21 cellular contexts compared by ENCODE assay signal in genomic region chr2:186201371-186201770, GRCh38.
DNase-seq lines count a peak whose midpoint lies in the region; ATAC-seq, FAIRE-seq and TF ChIP-seq lines count a peak whose summit lies in the region.
"Had no signal": no experiment of that assay in that cellular context is flagged by ENCODE, and none has a peak within 500 bp of the region (broad histone marks: within the 10 kb centered on the region; RNA-seq: fewer than 3 reads in every experiment).

No MANE protein-coding gene starts in this region.

- no TSS peak for BruUV-seq in MCF 10A (replicated peaks; lab: Mats Ljungman, UMichigan)

- H3K9me3 ChIP-seq in breast epithelium = no peaks in the 10 kb centered on the region
- H3K9me3 ChIP-seq: BE2C, SJCRH30 had no signal

- H3K4me3 ChIP-seq in breast epithelium (no peak overlapping the region), cardiac fibroblast (replicated peaks in 1 of 2; ENCODE audit: low read depth in 2 of 2, low read length in 2 of 2) (no peak overlapping the region)
- H3K4me3 ChIP-seq: K562, SJCRH30 had no signal

- DNase-seq in MCF 10A (ENCODE audit: unreplicated experiment) = peak; percentile 1
- DNase-seq in breast epithelium (ENCODE audit: low spot score in 2 of 2) = no peak
- peak; percentile 10 to 14 for DNase-seq in cardiac fibroblast (ENCODE audit: low read depth in 2 of 2)
- DNase-seq in occipital lobe (lab: John Stamatoyannopoulos, UW) = no peak
- DNase-seq in RPMI8226 = no peak
- no peak for DNase-seq in COR-L47 (lab: John Stamatoyannopoulos, UW)
- DNase-seq in left colon = no peak
- DNase-seq: BE2C; CD4-positive, alpha-beta T cell; DMS79 treated with DMSO at 0.1 percent for 48 hours; GDM1; GOT3; NCI-H1417 treated with DMSO at 0.1 percent for 48 hours; NCI-H2029 had no signal

- no peak overlapping the region for H3K27ac Mint-ChIP-seq in MCF 10A (ENCODE audit: low read depth, unreplicated experiment)
- H3K27ac Mint-ChIP-seq: CD4-positive, alpha-beta T cell had no signal

- intact Hi-C loops in MCF 10A (cut with micrococcal nuclease) = no loop called here
- intact Hi-C loops in breast epithelium (cut with DNase I; ENCODE audit: low total_unique reads) = no loop called here
- intact Hi-C loops in left colon (cut with DNase I, micrococcal nuclease) = no loop called here

- no peaks in the 10 kb centered on the region for H3K9me3 Mint-ChIP-seq in MCF 10A (ENCODE audit: unreplicated experiment)
- H3K9me3 Mint-ChIP-seq: CD4-positive, alpha-beta T cell had no signal

- no peak for TF ChIP-seq CTCF in MCF 10A (IDR thresholded peaks at IDR 0.05; ENCODE audit: unreplicated experiment)
- TF ChIP-seq CTCF in breast epithelium (IDR thresholded peaks at IDR 0.05) = no peak
- TF ChIP-seq CTCF in cardiac fibroblast (IDR thresholded peaks at IDR 0.05; ENCODE audit: low read depth, low read length) = no peak

- ATAC-seq in left colon = no peak
- ATAC-seq: K562 had no signal

- no peaks in the 10 kb centered on the region for H3K4me1 ChIP-seq in breast epithelium
- H3K4me1 ChIP-seq: BE2C had no signal

- H3K36me3 Mint-ChIP-seq in MCF 10A (ENCODE audit: insufficient read depth, unreplicated experiment) = no peaks in the 10 kb centered on the region

- no peak overlapping the region for H3K27ac ChIP-seq in breast epithelium
- H3K27ac ChIP-seq: 22Rv1, RWPE1, SJCRH30 had no signal

- CTCF ChIA-PET in MCF 10A (lab: Yijun Ruan, JAX) = no interaction called here

- no peaks in the 10 kb centered on the region for H3K4me1 Mint-ChIP-seq in MCF 10A (ENCODE audit: insufficient read depth, unreplicated experiment)

- POLR2A ChIA-PET in MCF 10A (lab: Yijun Ruan, JAX) = no interaction called here

- FAIRE-seq in islet of Langerhans (lab: Jason Lieb, UNC) = peak; percentile 24
- FAIRE-seq: GM12891, GM18507, K562 had no signal

- TF ChIP-seq POLR2A in breast epithelium (IDR thresholded peaks at IDR 0.05) = no peak

- no peak overlapping the region for H3K4me3 Mint-ChIP-seq in MCF 10A (ENCODE audit: unreplicated experiment)
- H3K4me3 Mint-ChIP-seq: CD4-positive, alpha-beta T cell had no signal

- H3K27me3 ChIP-seq in breast epithelium = no peaks in the 10 kb centered on the region
- H3K27me3 ChIP-seq: BE2C, SJCRH30 had no signal

- H3K27me3 Mint-ChIP-seq in MCF 10A (ENCODE audit: insufficient read depth, unreplicated experiment) = no peaks in the 10 kb centered on the region
- H3K27me3 Mint-ChIP-seq: CD4-positive, alpha-beta T cell had no signal

- H3K36me3 ChIP-seq in breast epithelium = no peaks in the 10 kb centered on the region
- H3K36me3 ChIP-seq: BE2C, SJCRH30 had no signal

Comparison
In these comparisons a context has a peak if more than half of its experiments do, and no peak if none do; other contexts are left out.
1. DNase-seq: peak in MCF 10A (single experiment) and cardiac fibroblast (2 of 2); none in breast epithelium (0 of 2), occipital lobe (single experiment), RPMI8226 (single experiment), COR-L47 (single experiment) and left colon (0 of 2).